In the genomic region with DNA sequence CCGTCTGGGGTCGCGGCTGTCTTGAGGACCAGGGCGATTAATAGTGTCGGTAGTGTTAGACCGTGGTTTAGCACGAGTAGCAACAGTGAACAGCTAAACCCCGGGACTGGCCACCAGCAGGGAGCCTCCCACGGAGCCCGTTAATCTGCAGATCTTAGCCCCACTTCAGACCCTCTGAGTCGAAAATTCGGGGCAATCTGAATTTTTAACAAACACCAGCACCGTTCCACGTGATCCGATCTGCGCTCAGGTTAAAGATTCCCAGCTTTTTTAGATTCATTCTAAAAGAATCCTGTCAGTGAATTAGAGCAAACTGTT, we compare ENCODE assay signal across 3 cellular contexts.
TF ChIP-seq lines count a peak whose summit lies in the region.

No MANE protein-coding gene starts in this region.

TF ChIP-seq in A549, 52 proteins besides CTCF, POLR2A, EP300 and RAD21:
- TF ChIP-seq HOXB13 (CRISPR knock-in tag; IDR thresholded peaks at IDR 0.05; ENCODE audit: low read depth) (peak; percentile 70; the same call in 1 of the 2 replicates), JUNB (IDR thresholded peaks at IDR 0.05) (no peak), EHMT2 (IDR thresholded peaks at IDR 0.05; ENCODE audit: low read depth) (no peak), MYC (IDR thresholded peaks at IDR 0.05; ENCODE audit: borderline replicate concordance, low read length) (no peak), TP53 (CRISPR knock-in tag; IDR thresholded peaks at IDR 0.05) (no peak)

TF ChIP-seq in K562, 482 proteins besides CTCF, POLR2A, EP300 and RAD21 (continues in another document):
- TF ChIP-seq, protein P1, sequence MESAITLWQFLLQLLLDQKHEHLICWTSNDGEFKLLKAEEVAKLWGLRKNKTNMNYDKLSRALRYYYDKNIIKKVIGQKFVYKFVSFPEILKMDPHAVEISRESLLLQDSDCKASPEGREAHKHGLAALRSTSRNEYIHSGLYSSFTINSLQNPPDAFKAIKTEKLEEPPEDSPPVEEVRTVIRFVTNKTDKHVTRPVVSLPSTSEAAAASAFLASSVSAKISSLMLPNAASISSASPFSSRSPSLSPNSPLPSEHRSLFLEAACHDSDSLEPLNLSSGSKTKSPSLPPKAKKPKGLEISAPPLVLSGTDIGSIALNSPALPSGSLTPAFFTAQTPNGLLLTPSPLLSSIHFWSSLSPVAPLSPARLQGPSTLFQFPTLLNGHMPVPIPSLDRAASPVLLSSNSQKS (CRISPR knock-in tag; IDR thresholded peaks at IDR 0.05), result no peak
- TF ChIP-seq, protein P2, sequence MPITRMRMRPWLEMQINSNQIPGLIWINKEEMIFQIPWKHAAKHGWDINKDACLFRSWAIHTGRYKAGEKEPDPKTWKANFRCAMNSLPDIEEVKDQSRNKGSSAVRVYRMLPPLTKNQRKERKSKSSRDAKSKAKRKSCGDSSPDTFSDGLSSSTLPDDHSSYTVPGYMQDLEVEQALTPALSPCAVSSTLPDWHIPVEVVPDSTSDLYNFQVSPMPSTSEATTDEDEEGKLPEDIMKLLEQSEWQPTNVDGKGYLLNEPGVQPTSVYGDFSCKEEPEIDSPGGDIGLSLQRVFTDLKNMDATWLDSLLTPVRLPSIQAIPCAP (CRISPR knock-in tag; IDR thresholded peaks at IDR 0.05; ENCODE audit: borderline replicate concordance), result no peak
- TF ChIP-seq BMI1 (IDR thresholded peaks at IDR 0.05; ENCODE audit: low read length) (no peak), ZNF133 (CRISPR knock-in tag; IDR thresholded peaks at IDR 0.05) (no peak), RUNX1 (IDR thresholded peaks at IDR 0.05; ENCODE audit: low read depth) (no peak), PTTG1 (tag; IDR thresholded peaks at IDR 0.05; ENCODE audit: low read depth) (no peak), CBFB (CRISPR knock-in tag; IDR thresholded peaks at IDR 0.05) (no peak), SIN3A (IDR thresholded peaks at IDR 0.05; ENCODE audit: borderline replicate concordance in 2 of 2, control insufficient read depth in 1 of 2, low read depth in 2 of 2, low read length in 2 of 2) (no peak), MEF2A (IDR thresholded peaks at IDR 0.05; ENCODE audit: control insufficient read depth, low read depth, low read length) (no peak), NR4A1 (CRISPR knock-in tag; IDR thresholded peaks at IDR 0.05) (no peak), NR4A1 (tag; IDR thresholded peaks at IDR 0.05) (peak; percentile 60; the same call in 1 of the 2 replicates), HEY1 (CRISPR knock-in tag; IDR thresholded peaks at IDR 0.05; ENCODE audit: borderline replicate concordance) (no peak), ZNF124 (CRISPR knock-in tag; IDR thresholded peaks at IDR 0.05) (no peak), SFPQ (IDR thresholded peaks at IDR 0.05; ENCODE audit: low read depth, low read length) (no peak), MCM7 (IDR thresholded peaks at IDR 0.05) (no peak), ZBTB9 (CRISPR knock-in tag; IDR thresholded peaks at IDR 0.05) (no peak), HNRNPH1 (optimal IDR thresholded peaks at IDR 0.05; ENCODE audit: low read depth, low read length) (no peak), NFIX (CRISPR knock-in tag; IDR thresholded peaks at IDR 0.05; ENCODE audit: low read depth) (no peak)
- TF ChIP-seq, protein P3, sequence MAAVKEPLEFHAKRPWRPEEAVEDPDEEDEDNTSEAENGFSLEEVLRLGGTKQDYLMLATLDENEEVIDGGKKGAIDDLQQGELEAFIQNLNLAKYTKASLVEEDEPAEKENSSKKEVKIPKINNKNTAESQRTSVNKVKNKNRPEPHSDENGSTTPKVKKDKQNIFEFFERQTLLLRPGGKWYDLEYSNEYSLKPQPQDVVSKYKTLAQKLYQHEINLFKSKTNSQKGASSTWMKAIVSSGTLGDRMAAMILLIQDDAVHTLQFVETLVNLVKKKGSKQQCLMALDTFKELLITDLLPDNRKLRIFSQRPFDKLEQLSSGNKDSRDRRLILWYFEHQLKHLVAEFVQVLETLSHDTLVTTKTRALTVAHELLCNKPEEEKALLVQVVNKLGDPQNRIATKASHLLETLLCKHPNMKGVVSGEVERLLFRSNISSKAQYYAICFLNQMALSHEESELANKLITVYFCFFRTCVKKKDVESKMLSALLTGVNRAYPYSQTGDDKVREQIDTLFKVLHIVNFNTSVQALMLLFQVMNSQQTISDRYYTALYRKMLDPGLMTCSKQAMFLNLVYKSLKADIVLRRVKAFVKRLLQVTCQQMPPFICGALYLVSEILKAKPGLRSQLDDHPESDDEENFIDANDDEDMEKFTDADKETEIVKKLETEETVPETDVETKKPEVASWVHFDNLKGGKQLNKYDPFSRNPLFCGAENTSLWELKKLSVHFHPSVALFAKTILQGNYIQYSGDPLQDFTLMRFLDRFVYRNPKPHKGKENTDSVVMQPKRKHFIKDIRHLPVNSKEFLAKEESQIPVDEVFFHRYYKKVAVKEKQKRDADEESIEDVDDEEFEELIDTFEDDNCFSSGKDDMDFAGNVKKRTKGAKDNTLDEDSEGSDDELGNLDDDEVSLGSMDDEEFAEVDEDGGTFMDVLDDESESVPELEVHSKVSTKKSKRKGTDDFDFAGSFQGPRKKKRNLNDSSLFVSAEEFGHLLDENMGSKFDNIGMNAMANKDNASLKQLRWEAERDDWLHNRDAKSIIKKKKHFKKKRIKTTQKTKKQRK (IDR thresholded peaks at IDR 0.05; ENCODE audit: borderline replicate concordance, low read depth, low read length), result no peak

TF ChIP-seq in GM12891, 5 proteins besides CTCF, POLR2A, EP300 and RAD21:
- TF ChIP-seq POU2F2 (IDR thresholded peaks at IDR 0.05; ENCODE audit: low read depth, low read length) (no peak), PAX5 (IDR thresholded peaks at IDR 0.05; ENCODE audit: insufficient read depth, low read length, severe bottlenecking) (no peak), TAF1 (IDR thresholded peaks at IDR 0.05; ENCODE audit: low read depth, low read length) (no peak), POLR2AphosphoS5 (IDR thresholded peaks at IDR 0.05; ENCODE audit: low read depth, low read length) (no peak), SPI1 (IDR thresholded peaks at IDR 0.05; ENCODE audit: low read depth, low read length) (no peak)
